ENCODE assay signal across 26 cellular contexts in the genomic region with DNA sequence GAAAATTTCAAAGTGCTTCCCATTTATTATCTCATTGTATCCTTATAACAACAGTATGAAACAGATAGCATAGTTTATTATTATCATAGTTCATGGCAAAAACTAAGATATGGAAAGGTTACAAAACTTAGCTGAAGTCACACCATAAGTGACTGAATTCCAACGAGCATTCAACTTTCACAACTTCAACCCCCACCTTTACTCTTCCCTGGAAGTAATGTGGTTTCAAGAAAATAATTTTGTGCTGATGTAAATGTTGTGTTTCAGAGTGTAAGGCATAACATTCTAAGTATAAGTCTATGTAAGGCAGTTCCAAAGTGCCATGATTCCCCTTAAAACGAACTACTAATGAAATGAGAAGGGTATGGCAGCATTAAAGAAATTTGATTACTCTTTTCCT.
A peak's percentile ranks its signal among the peaks of the same experiment; 100 is the strongest.
DNase-seq lines count a peak whose midpoint lies in the region; ATAC-seq and TF ChIP-seq lines count a peak whose summit lies in the region.
"Had no signal": no experiment of that assay in that cellular context is flagged by ENCODE, and none has a peak within 500 bp of the region (broad histone marks: within the 10 kb centered on the region; RNA-seq: fewer than 3 reads in every experiment).

No MANE protein-coding gene starts in this region.

- TF ChIP-seq RAD21 in IMR-90 (IDR thresholded peaks at IDR 0.05; ENCODE audit: low read length) (no peak), SK-N-SH (IDR thresholded peaks at IDR 0.05; ENCODE audit: low read length) (no peak)

- dilution Hi-C loops in IMR-90 (cut with HindIII; ENCODE audit: low sequenced_read_pairs, unreplicated experiment): no loop called here

- no TSS peak for BruUV-seq in IMR-90 (replicated peaks; lab: Mats Ljungman, UMichigan)

- no peak overlapping the region for H3K18ac ChIP-seq in IMR-90 (ENCODE audit: low read depth, low read length)

- H4K91ac ChIP-seq in IMR-90 (ENCODE audit: insufficient read depth, low read depth, low read length): no peak overlapping the region

- H3K27ac Mint-ChIP-seq in stimulated activated memory B cell treated with anti-CD40 and anti-IgM and Interleukin-4, amounts not matched to agents 10 μg/mL and 1 μg/mL and 100 μg/mL, for 72 hours: no peak overlapping the region
- H3K27ac Mint-ChIP-seq: CD4-positive, CD25-positive, alpha-beta regulatory T cell; H9; HFFc6; IgD-negative memory B cell had no signal

- peaks cover 8% of the 10 kb centered on the region for H3K9me1 ChIP-seq in IMR-90 (ENCODE audit: insufficient read depth, low read length)

- peaks cover 9% of the 10 kb centered on the region for H3K4me1 Mint-ChIP-seq in stimulated activated memory B cell treated with anti-CD40 and anti-IgM and Interleukin-4, amounts not matched to agents 10 μg/mL and 1 μg/mL and 100 μg/mL, for 72 hours
- H3K4me1 Mint-ChIP-seq: CD4-positive, CD25-positive, alpha-beta regulatory T cell had no signal

- no peak overlapping the region for H2BK5ac ChIP-seq in IMR-90 (ENCODE audit: low read depth, low read length, poor library complexity, severe bottlenecking)

- no CpG with 5 or more reads among the region's 2 CpGs for WGBS in IMR-90 (ENCODE audit: extremely low coverage in 2 of 2, insufficient read length in 1 of 2), 2 experiments
- 51% methylated on average over 2 of the region's 2 CpGs for whole genome bisulfite sequencing in smooth muscle cell (ENCODE audit: low lambda C conversion rate)
- 44% methylated on average over 2 of the region's 2 CpGs for WGBS in SK-N-SH (ENCODE audit: low lambda C conversion rate)

- no peak overlapping the region for H4K5ac ChIP-seq in IMR-90 (ENCODE audit: low read depth, low read length)

- H3F3A ChIP-seq in smooth muscle cell (ENCODE audit: low read depth) (peaks cover 13% of the 10 kb centered on the region), SK-N-SH (replicated peaks; ENCODE audit: insufficient read depth) (no peaks in the 10 kb centered on the region)

- H2AFZ ChIP-seq in IMR-90 (replicated peaks; ENCODE audit: low read length, poor library complexity): no peak overlapping the region
- H2AFZ ChIP-seq in smooth muscle cell (ENCODE audit: low read depth): no peak overlapping the region
- H2AFZ ChIP-seq in SK-N-SH (ENCODE audit: low read depth): no peak overlapping the region
- H2AFZ ChIP-seq: GM23248 had no signal

- no peaks in the 10 kb centered on the region for H3K9me2 ChIP-seq in SK-N-SH

- intact Hi-C loops in IMR-90 (cut with micrococcal nuclease): no loop called here
- intact Hi-C loops in Right ventricle myocardium inferior (cut with DNase I): no loop called here

- no peak overlapping the region for H3K23ac ChIP-seq in IMR-90 (ENCODE audit: low read depth, low read length)

- no peak overlapping the region for H2AK5ac ChIP-seq in IMR-90 (ENCODE audit: low read depth, low read length)

- no peak overlapping the region for H3K4me3 Mint-ChIP-seq in stimulated activated memory B cell treated with anti-CD40 and anti-IgM and Interleukin-4, amounts not matched to agents 10 μg/mL and 1 μg/mL and 100 μg/mL, for 72 hours
- H3K4me3 Mint-ChIP-seq: CD4-positive, CD25-positive, alpha-beta regulatory T cell; H9; HFFc6; IgD-negative memory B cell had no signal

- no peak overlapping the region for H3K4ac ChIP-seq in IMR-90 (ENCODE audit: low read depth, low read length)

- H3K27me3 Mint-ChIP-seq in stimulated activated memory B cell treated with anti-CD40 and anti-IgM and Interleukin-4, amounts not matched to agents 10 μg/mL and 1 μg/mL and 100 μg/mL, for 72 hours: no peaks in the 10 kb centered on the region
- H3K27me3 Mint-ChIP-seq: CD4-positive, CD25-positive, alpha-beta regulatory T cell; IgD-negative memory B cell had no signal

- H2BK20ac ChIP-seq in IMR-90 (ENCODE audit: low read depth, low read length): no peak overlapping the region

- peaks cover 9% of the 10 kb centered on the region for H3K4me1 ChIP-seq in IMR-90 (ENCODE audit: control insufficient read depth, insufficient read depth, low read length)
- peaks cover 25% of the 10 kb centered on the region for H3K4me1 ChIP-seq in smooth muscle cell (ENCODE audit: low read depth)
- H3K4me1 ChIP-seq in SK-N-SH (ENCODE audit: control insufficient read depth in 1 of 2, insufficient read depth in 2 of 2, low read depth in 1 of 2, low read length in 1 of 2): peaks cover 0 to 2% of the 10 kb centered on the region in 2 experiments; a peak in 1 of 4 replicates
- H3K4me1 ChIP-seq: BLaER1 had no signal

- H3K14ac ChIP-seq in IMR-90 (replicated peaks; ENCODE audit: low read depth, low read length): no peak overlapping the region

- H3K4me3 ChIP-seq in IMR-90 (ENCODE audit: insufficient read depth, low read depth, low read length): no peak overlapping the region
- H3K4me3 ChIP-seq in astrocyte of the spinal cord (ENCODE audit: low read depth, low read length): no peak overlapping the region
- no peak overlapping the region for H3K4me3 ChIP-seq in smooth muscle cell
- H3K4me3 ChIP-seq in SK-N-SH (ENCODE audit: low read depth in 2 of 2, low read length in 1 of 2): no peak overlapping the region
- H3K4me3 ChIP-seq: BLaER1, GM23248 had no signal

- no peak overlapping the region for H4K8ac ChIP-seq in IMR-90 (ENCODE audit: low read depth in 2 of 2, low read length in 2 of 2)

- CTCF ChIA-PET in IMR-90 (lab: Yijun Ruan, JAX): no interaction called here
- CTCF ChIA-PET in SK-N-SH (lab: Yijun Ruan, JAX): no interaction called here

- no peak overlapping the region for H3K56ac ChIP-seq in IMR-90 (ENCODE audit: extremely low read depth, insufficient read depth, low read length)

- TF ChIP-seq EP300 in SK-N-SH (IDR thresholded peaks at IDR 0.05; ENCODE audit: borderline replicate concordance in 1 of 2, low read depth in 1 of 2, low read length in 1 of 2): no peak

- no peaks in the 10 kb centered on the region for H3K27me3 ChIP-seq in IMR-90 (ENCODE audit: control insufficient read depth, insufficient read depth, low read length)
- no peaks in the 10 kb centered on the region for H3K27me3 ChIP-seq in smooth muscle cell (ENCODE audit: low read depth)
- no peaks in the 10 kb centered on the region for H3K27me3 ChIP-seq in SK-N-SH (ENCODE audit: insufficient read depth)
- H3K27me3 ChIP-seq: BLaER1 had no signal

- DNase-seq in IMR-90: peak; percentile 27
- peak; percentile 25 for DNase-seq in astrocyte of the spinal cord (ENCODE audit: low read depth, low spot score)
- DNase-seq in iris pigment epithelial cell (ENCODE audit: low read depth): peak; percentile 82
- DNase-seq in smooth muscle cell (lab: John Stamatoyannopoulos, UW; ENCODE audit: unreplicated experiment): no peak
- no peak for DNase-seq in Right ventricle myocardium inferior (ENCODE audit: missing footprints)
- no peak for DNase-seq in activated CD4-positive, alpha-beta T cell treated with anti-CD3 and anti-CD28 coated beads, Interleukin-2, amount 50 U/mL, for 48 hours
- DNase-seq in SK-N-SH: no peak
- DNase-seq: CD4-positive, CD25-positive, alpha-beta regulatory T cell; DMS153; DND-41; GM23248; H9; HFFc6; NCI-H1048; NCI-H1436; NCI-H187; NCI-H2081 treated with DMSO at 0.1 percent for 48 hours; NCI-H2171; NCI-H226; NCI-H510A; NCI-H774; SHP77 had no signal

- H2BK120ac ChIP-seq in IMR-90 (ENCODE audit: low read depth, low read length): no peak overlapping the region

- peaks cover 19 to 32% of the 10 kb centered on the region in 2 experiments for H3K79me1 ChIP-seq in IMR-90 (ENCODE audit: low read depth in 1 of 2, low read length in 2 of 2)

- no peaks in the 10 kb centered on the region for H4K20me1 ChIP-seq in IMR-90 (ENCODE audit: insufficient read depth, low read length)
- no peaks in the 10 kb centered on the region for H4K20me1 ChIP-seq in smooth muscle cell (ENCODE audit: low read depth)
- H4K20me1 ChIP-seq in SK-N-SH (ENCODE audit: insufficient read depth): no peaks in the 10 kb centered on the region
- H4K20me1 ChIP-seq: BLaER1 had no signal

- H3K9ac ChIP-seq in IMR-90 (ENCODE audit: low read depth, low read length) (no peak overlapping the region), smooth muscle cell (ENCODE audit: low read depth) (no peak overlapping the region), SK-N-SH (no peak overlapping the region)
- H3K9ac ChIP-seq: BLaER1, GM23248, KMS-11 had no signal

- H3K4me2 ChIP-seq in IMR-90 (ENCODE audit: low read depth, low read length): no peak overlapping the region
- peak overlapping the region; percentile 40 for H3K4me2 ChIP-seq in smooth muscle cell
- H3K4me2 ChIP-seq in SK-N-SH: no peak overlapping the region
- H3K4me2 ChIP-seq: BLaER1, KMS-11 had no signal

- ATAC-seq in IMR-90 (ENCODE audit: low read depth) (no peak), Right ventricle myocardium inferior (no peak)
- no peak for ATAC-seq in stimulated activated memory B cell treated with anti-CD40 and anti-IgM and Interleukin-4, amounts not matched to agents 10 μg/mL and 1 μg/mL and 100 μg/mL, for 72 hours

- H2AK9ac ChIP-seq in IMR-90 (replicated peaks; ENCODE audit: low read depth, low read length, poor library complexity): no peak overlapping the region

- no peak for TF ChIP-seq CTCF in IMR-90 (conservative IDR thresholded peaks at IDR 0.05; ENCODE audit: low read depth, low read length)
- no peak for TF ChIP-seq CTCF in astrocyte of the spinal cord (IDR thresholded peaks at IDR 0.05; ENCODE audit: low read depth, low read length)
- no peak for TF ChIP-seq CTCF in smooth muscle cell (IDR thresholded peaks at IDR 0.05; ENCODE audit: borderline replicate concordance, insufficient read depth, poor library complexity, severe bottlenecking)
- no peak for TF ChIP-seq CTCF in SK-N-SH (IDR thresholded peaks at IDR 0.05)

- peaks cover 62% of the 10 kb centered on the region for H3K79me2 ChIP-seq in smooth muscle cell (ENCODE audit: low read depth)
- H3K79me2 ChIP-seq in SK-N-SH (ENCODE audit: insufficient read depth): no peaks in the 10 kb centered on the region

- H3K9me3 Mint-ChIP-seq in stimulated activated memory B cell treated with anti-CD40 and anti-IgM and Interleukin-4, amounts not matched to agents 10 μg/mL and 1 μg/mL and 100 μg/mL, for 72 hours: no peaks in the 10 kb centered on the region
- H3K9me3 Mint-ChIP-seq: H9 had no signal

- H2BK15ac ChIP-seq in IMR-90 (ENCODE audit: low read depth, low read length): no peak overlapping the region

- no peak for TF ChIP-seq POLR2A in IMR-90 (IDR thresholded peaks at IDR 0.05; ENCODE audit: low read depth, low read length)

- no peak overlapping the region for H3K27ac ChIP-seq in IMR-90 (ENCODE audit: insufficient read depth, low read length)
- H3K27ac ChIP-seq in smooth muscle cell (ENCODE audit: low read depth): peak overlapping the region; percentile 91
- no peak overlapping the region for H3K27ac ChIP-seq in SK-N-SH (ENCODE audit: low read depth in 2 of 2, low read length in 1 of 2)
- H3K27ac ChIP-seq: BLaER1, GM23248, KMS-11 had no signal

- no peaks in the 10 kb centered on the region for H3K36me3 ChIP-seq in IMR-90 (ENCODE audit: control insufficient read depth, insufficient read depth, low read length)
- no peaks in the 10 kb centered on the region for H3K36me3 ChIP-seq in smooth muscle cell (ENCODE audit: low read depth)
- H3K36me3 ChIP-seq in SK-N-SH (replicated peaks in 1 of 2; ENCODE audit: control insufficient read depth in 1 of 2, insufficient read depth in 2 of 2, low read length in 1 of 2): no peaks in the 10 kb centered on the region
- H3K36me3 ChIP-seq: BLaER1 had no signal

- no peaks in the 10 kb centered on the region for H3K36me3 Mint-ChIP-seq in stimulated activated memory B cell treated with anti-CD40 and anti-IgM and Interleukin-4, amounts not matched to agents 10 μg/mL and 1 μg/mL and 100 μg/mL, for 72 hours
- H3K36me3 Mint-ChIP-seq: CD4-positive, CD25-positive, alpha-beta regulatory T cell; IgD-negative memory B cell had no signal

- POLR2A ChIA-PET in IMR-90 (lab: Charles Lee; ENCODE audit: unreplicated experiment): no interaction called here
- POLR2A ChIA-PET in SK-N-SH (lab: Yijun Ruan, JAX): no interaction called here

- in situ Hi-C loops in IMR-90 (cut with MboI; ENCODE audit: low sequenced_read_pairs): no loop called here
- in situ Hi-C loops in astrocyte of the spinal cord (cut with HindIII; ENCODE audit: low sequenced_read_pairs): no loop called here

- H3K9me3 ChIP-seq in IMR-90 (ENCODE audit: control insufficient read depth, insufficient read depth, low read length) (no peaks in the 10 kb centered on the region), smooth muscle cell (replicated peaks; ENCODE audit: low read depth) (no peaks in the 10 kb centered on the region), SK-N-SH (no peaks in the 10 kb centered on the region)
- H3K9me3 ChIP-seq: BLaER1 had no signal

Comparison
In these comparisons a context has a peak if more than half of its experiments do, and no peak if none do; other contexts are left out.
1. DNase-seq: peak in IMR-90 (single experiment), astrocyte of the spinal cord (single experiment) and iris pigment epithelial cell (single experiment); none in smooth muscle cell (single experiment), Right ventricle myocardium inferior (single experiment), activated CD4-positive, alpha-beta T cell treated with anti-CD3 and anti-CD28 coated beads, Interleukin-2, amount 50 U/mL, for 48 hours (0 of 2) and SK-N-SH (single experiment).